ENCODE assay signal across 24 cellular contexts in the genomic region with DNA sequence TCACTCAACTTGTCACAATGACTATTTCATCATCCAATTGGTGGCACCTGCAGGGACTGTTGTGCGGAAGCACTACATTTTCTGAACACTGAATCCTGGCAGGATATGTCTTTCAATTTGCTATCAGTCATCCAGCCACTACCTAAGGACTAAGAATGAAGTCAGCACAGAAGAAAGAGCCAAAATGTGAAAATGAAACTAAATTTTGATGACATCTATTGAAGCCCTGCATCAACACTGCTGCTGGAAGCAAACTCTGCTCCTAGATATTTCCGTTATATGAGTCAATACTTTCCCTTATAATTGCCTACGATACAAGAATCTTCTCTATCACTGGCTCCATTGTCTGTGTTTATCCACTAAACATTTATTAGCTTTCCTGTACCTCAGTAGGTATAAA.
"Had no signal": no experiment of that assay in that cellular context is flagged by ENCODE, and none has a peak within 500 bp of the region (broad histone marks: within the 10 kb centered on the region; RNA-seq: fewer than 3 reads in every experiment).

No MANE protein-coding gene starts in this region.

- H3K36me3 ChIP-seq: left lung, lower lobe of right lung, pancreas, prostate gland, spleen, suprapubic skin, thoracic aorta, tibial artery, upper lobe of right lung had no signal

- H3K27ac ChIP-seq: left lung, lower lobe of right lung, pancreas, prostate gland, spleen, suprapubic skin, thoracic aorta, tibial artery, upper lobe of right lung had no signal

- H3K4me3 ChIP-seq: left lung, lower lobe of right lung, pancreas, prostate gland, spleen, suprapubic skin, thoracic aorta, tibial artery, upper lobe of right lung had no signal

- H3K9me3 ChIP-seq: lower lobe of right lung, pancreas, prostate gland, suprapubic skin, thoracic aorta, tibial artery, upper lobe of right lung had no signal

- ATAC-seq: left colon; left lung; lower lobe of right lung; naive thymus-derived CD8-positive, alpha-beta T cell; pancreas; right cardiac atrium; sciatic nerve; stimulated activated effector memory CD8-positive, alpha-beta T cell treated with anti-CD3 and anti-CD28 coated beads, Interleukin-12 subunit alpha, Interleukin-12 subunit beta, amount 100 ng/mL, for 72 hours; upper lobe of right lung had no signal

- H3K4me1 ChIP-seq: left lung, pancreas, prostate gland, spleen, suprapubic skin, tibial artery, upper lobe of right lung had no signal

- H3K27me3 ChIP-seq: left lung, pancreas, spleen, suprapubic skin, tibial artery, upper lobe of right lung had no signal

- DNase-seq: kidney; left colon; left lung; lower lobe of right lung; mammary epithelial cell; mesenchymal stem cell; naive thymus-derived CD8-positive, alpha-beta T cell; nucleus accumbens; pancreas; posterior cingulate gyrus; retina; right cardiac atrium; small intestine; spleen; stimulated activated CD4-positive, alpha-beta T cell treated with anti-CD3 and anti-CD28 coated beads, Interleukin-4, amount 100 ng/mL, for 24 hours; stimulated activated naive CD4-positive, alpha-beta T cell; tibial artery; trophoblast cell; upper lobe of right lung had no signal
